13 cellular contexts compared by ENCODE assay signal in genomic region chr6:28719275-28719940, GRCh38.
DNase-seq lines count a peak whose midpoint lies in the region; ATAC-seq and TF ChIP-seq lines count a peak whose summit lies in the region.
"Had no signal": no experiment of that assay in that cellular context is flagged by ENCODE, and none has a peak within 500 bp of the region (broad histone marks: within the 10 kb centered on the region; RNA-seq: fewer than 3 reads in every experiment).

No MANE protein-coding gene starts in this region.

- no peak for ATAC-seq in natural killer cell
- ATAC-seq: sciatic nerve had no signal

- H3K36me3 Mint-ChIP-seq in activated naive CD8-positive, alpha-beta T cell: no peaks in the 10 kb centered on the region
- H3K36me3 Mint-ChIP-seq in natural killer cell: no peaks in the 10 kb centered on the region
- H3K36me3 Mint-ChIP-seq: CD14-positive monocyte, memory B cell had no signal

- H3K27ac Mint-ChIP-seq in activated naive CD8-positive, alpha-beta T cell: peak overlapping the region; percentile 16
- no peak overlapping the region for H3K27ac Mint-ChIP-seq in natural killer cell
- H3K27ac Mint-ChIP-seq: CD14-positive monocyte, memory B cell had no signal

- peak; percentile 18 for DNase-seq in activated naive CD4-positive, alpha-beta T cell treated with anti-CD3 and anti-CD28 coated beads, Interleukin-2, amount 50 U/mL, for 16 hours
- no peak for DNase-seq in activated naive CD4-positive, alpha-beta T cell treated with Interleukin-2 at 50 U/mL for 16 hours
- DNase-seq in NB4 (ENCODE audit: low read depth) (peak; percentile 58), natural killer cell (no peak), NCI-H526 (lab: John Stamatoyannopoulos, UW) (no peak), NCI-H524 treated with DMSO at 0.1 percent for 48 hours (lab: John Stamatoyannopoulos, UW) (no peak)
- DNase-seq in stimulated activated CD8-positive, alpha-beta memory T cell treated with anti-CD3 and anti-CD28 coated beads, Interleukin-7, amount 100 ng/mL, for 24 hours (ENCODE audit: low read depth): peak; percentile 16
- DNase-seq: amniotic stem cell, NCI-H1417 had no signal

- peaks cover 59% of the 10 kb centered on the region for H3K27me3 Mint-ChIP-seq in activated naive CD8-positive, alpha-beta T cell
- peaks cover 17 to 51% of the 10 kb centered on the region in 2 donors for H3K27me3 Mint-ChIP-seq in natural killer cell (ENCODE audit: low read depth in 2 of 2)

- intact Hi-C loops in natural killer cell (cut with micrococcal nuclease): no loop called here

- no peak overlapping the region for H3K4me3 ChIP-seq in NB4 (ENCODE audit: low read depth, low read length)

- no peaks in the 10 kb centered on the region for H3K4me1 Mint-ChIP-seq in activated naive CD8-positive, alpha-beta T cell (ENCODE audit: low read depth)
- H3K4me1 Mint-ChIP-seq in natural killer cell: no peaks in the 10 kb centered on the region
- H3K4me1 Mint-ChIP-seq: CD14-positive monocyte, memory B cell had no signal

- no peak for TF ChIP-seq CTCF in NB4 (IDR thresholded peaks at IDR 0.05; ENCODE audit: low read depth, low read length)
- no peak for TF ChIP-seq CTCF in natural killer cell (IDR thresholded peaks at IDR 0.05)

- TF ChIP-seq POLR2A in NB4 (IDR thresholded peaks at IDR 0.05; ENCODE audit: extremely low read depth, insufficient read length): no peak

- H3K9me3 Mint-ChIP-seq in activated naive CD8-positive, alpha-beta T cell (ENCODE audit: low read depth): no peaks in the 10 kb centered on the region
- no peaks in the 10 kb centered on the region for H3K9me3 Mint-ChIP-seq in natural killer cell

- no peak overlapping the region for H3K4me3 Mint-ChIP-seq in activated naive CD8-positive, alpha-beta T cell
- H3K4me3 Mint-ChIP-seq in natural killer cell: no peak overlapping the region
- H3K4me3 Mint-ChIP-seq: memory B cell had no signal

Comparison
In these comparisons a context has a peak if more than half of its experiments do, and no peak if none do; other contexts are left out.
1. DNase-seq: peak in activated naive CD4-positive, alpha-beta T cell treated with anti-CD3 and anti-CD28 coated beads, Interleukin-2, amount 50 U/mL, for 16 hours (single experiment), NB4 (single experiment) and stimulated activated CD8-positive, alpha-beta memory T cell treated with anti-CD3 and anti-CD28 coated beads, Interleukin-7, amount 100 ng/mL, for 24 hours (single experiment); none in activated naive CD4-positive, alpha-beta T cell treated with Interleukin-2 at 50 U/mL for 16 hours (single experiment), natural killer cell (single experiment), NCI-H526 (0 of 2) and NCI-H524 treated with DMSO at 0.1 percent for 48 hours (single experiment).